ENCODE assay signal across 15 cellular contexts in the genomic region with DNA sequence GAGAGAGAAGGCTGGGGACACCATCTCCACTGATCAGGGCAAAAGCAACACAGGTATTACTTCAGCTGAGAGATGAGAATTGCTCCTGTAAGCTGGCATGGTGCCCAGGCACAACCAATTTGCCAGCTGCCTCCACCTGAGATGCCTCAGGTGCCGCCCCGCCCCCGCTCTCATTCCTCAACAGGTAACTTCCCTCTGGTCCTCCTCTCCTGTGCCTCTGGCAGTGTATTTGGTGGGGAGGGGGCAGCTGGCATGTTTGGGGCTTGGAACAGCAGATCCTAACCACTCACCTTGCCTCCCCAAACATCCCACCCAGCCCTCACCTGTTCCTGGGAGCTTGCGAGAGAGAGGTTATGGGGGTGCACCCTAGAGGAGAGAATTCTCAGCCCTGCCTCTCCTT. TPM values are rescaled to one million over a fixed set of nuclear protein-coding genes. Genes with fewer than 3 reads are reported as not detected.
A peak's percentile ranks its signal among the peaks of the same experiment; 100 is the strongest.
DNase-seq lines count a peak whose midpoint lies in the region; ATAC-seq and TF ChIP-seq lines count a peak whose summit lies in the region.
"Had no signal": no experiment of that assay in that cellular context is flagged by ENCODE, and none has a peak within 500 bp of the region (broad histone marks: within the 10 kb centered on the region; RNA-seq: fewer than 3 reads in every experiment).

No MANE protein-coding gene starts in this region.

- H3K4me1 ChIP-seq in GM23338 (ENCODE audit: insufficient read depth) (peaks cover 49% of the 10 kb centered on the region), neural progenitor cell (peaks cover 20% of the 10 kb centered on the region)
- H3K4me1 ChIP-seq: BE2C had no signal

- H2AFZ ChIP-seq in GM23338 (no peak overlapping the region), neural progenitor cell (replicated peaks) (no peak overlapping the region)

- H3K27ac ChIP-seq in GM23338 (ENCODE audit: low read depth), result peak overlapping the region; percentile 92
- H3K27ac ChIP-seq in neural progenitor cell, result no peak overlapping the region

- in situ Hi-C loops in T47D (cut with HindIII; ENCODE audit: low pct_unique_long_range_greater_than_20kb, low sequenced_read_pairs), result no loop called here

- H3K9me3 Mint-ChIP-seq in GM23338 (peaks cover 23% of the 10 kb centered on the region), neural progenitor cell (peaks cover 9% of the 10 kb centered on the region)
- H3K9me3 Mint-ChIP-seq: central memory CD8-positive, alpha-beta T cell had no signal

- H3K79me2 ChIP-seq in GM23338 (replicated peaks; ENCODE audit: insufficient read depth), result no peaks in the 10 kb centered on the region
- no peaks in the 10 kb centered on the region for H3K79me2 ChIP-seq in neural progenitor cell (ENCODE audit: low read depth)

- no peak for ATAC-seq in GM23338
- ATAC-seq in HG02840 (IDR thresholded peaks at IDR 0.05; ENCODE audit: low FRiP score, unreplicated experiment), result no peak
- no peak for ATAC-seq in GM21737 (IDR thresholded peaks at IDR 0.05; ENCODE audit: unreplicated experiment)
- ATAC-seq: left ventricle myocardium superior had no signal

- H3K27me3 ChIP-seq in GM23338 (ENCODE audit: insufficient read depth), result peaks cover 37% of the 10 kb centered on the region
- peaks cover 23% of the 10 kb centered on the region for H3K27me3 ChIP-seq in neural progenitor cell

- peaks cover 22% of the 10 kb centered on the region for H3F3A ChIP-seq in GM23338 (replicated peaks; ENCODE audit: low read depth)
- H3F3A ChIP-seq in neural progenitor cell (ENCODE audit: low read depth), result peaks cover 49% of the 10 kb centered on the region

- H3K27me3 Mint-ChIP-seq in GM23338 (ENCODE audit: insufficient read depth, low read depth, poor library complexity) (peaks cover 39% of the 10 kb centered on the region), neural progenitor cell (ENCODE audit: insufficient read depth, low read depth) (peaks cover 29% of the 10 kb centered on the region)

- no peak for TF ChIP-seq CTCF in GM23338 (conservative IDR thresholded peaks at IDR 0.05; ENCODE audit: low read depth in 2 of 2)
- no peak for TF ChIP-seq CTCF in neural progenitor cell (IDR thresholded peaks at IDR 0.05)

- DNase-seq in GM23338 (ENCODE audit: low spot score) (peak; percentile 54), NCI-H2107 treated with DMSO at 0.1 percent for 48 hours (lab: John Stamatoyannopoulos, UW; ENCODE audit: unreplicated experiment) (peak; percentile 72), T47D (ENCODE audit: low read depth in 1 of 2, low spot score in 1 of 2) (peak; percentile 75 to 94), neural progenitor cell (ENCODE audit: low spot score) (no peak), NCI-H524 treated with DMSO at 0.1 percent for 48 hours (lab: John Stamatoyannopoulos, UW) (no peak)
- no peak for DNase-seq in activated CD4-positive, alpha-beta T cell treated with anti-CD3 and anti-CD28 coated beads for 1 hour
- DNase-seq: activated CD8-positive, alpha-beta memory T cell treated with anti-CD3 and anti-CD28 coated beads, Interleukin-2, amount 50 U/mL, for 48 hours; BE2C; KBM-7; left ventricle myocardium superior; NCI-H524 had no signal

- H4K20me1 ChIP-seq in GM23338 (replicated peaks; ENCODE audit: insufficient read depth) (no peaks in the 10 kb centered on the region), neural progenitor cell (ENCODE audit: low read depth) (peaks cover 8% of the 10 kb centered on the region)

- H3K9me2 ChIP-seq in GM23338 (ENCODE audit: insufficient read depth), result no peaks in the 10 kb centered on the region

- H3K9ac ChIP-seq in neural progenitor cell, result no peak overlapping the region

- H3K27ac Mint-ChIP-seq in GM23338 (peak overlapping the region; percentile 94), neural progenitor cell (no peak overlapping the region)
- H3K27ac Mint-ChIP-seq: activated naive CD8-positive, alpha-beta T cell had no signal

- H3K36me3 Mint-ChIP-seq in GM23338 (ENCODE audit: low read depth) (peaks cover 16% of the 10 kb centered on the region), neural progenitor cell (peaks cover 2% of the 10 kb centered on the region)

- H3K36me3 ChIP-seq in GM23338 (ENCODE audit: insufficient read depth) (no peaks in the 10 kb centered on the region), neural progenitor cell (no peaks in the 10 kb centered on the region)
- H3K36me3 ChIP-seq: BE2C had no signal

- H3K9me3 ChIP-seq in neural progenitor cell (ENCODE audit: low read depth), result peaks cover 6% of the 10 kb centered on the region
- H3K9me3 ChIP-seq: BE2C had no signal

- peak overlapping the region; percentile 24 for H3K4me3 ChIP-seq in GM23338
- H3K4me3 ChIP-seq in neural progenitor cell, result no peak overlapping the region

- H3K4me3 Mint-ChIP-seq in GM23338, result peak overlapping the region; percentile 52; the same call in 2 of the 3 replicates
- peak overlapping the region; percentile 62 for H3K4me3 Mint-ChIP-seq in neural progenitor cell
- H3K4me3 Mint-ChIP-seq: activated naive CD8-positive, alpha-beta T cell; central memory CD8-positive, alpha-beta T cell had no signal

- peaks cover 41% of the 10 kb centered on the region for H3K4me1 Mint-ChIP-seq in GM23338
- peaks cover 33% of the 10 kb centered on the region for H3K4me1 Mint-ChIP-seq in neural progenitor cell

- peak overlapping the region; percentile 92 for H3K4me2 ChIP-seq in GM23338
- no peak overlapping the region for H3K4me2 ChIP-seq in neural progenitor cell

TF ChIP-seq in GM23338, 12 proteins besides CTCF, POLR2A, EP300 and RAD21:
- TF ChIP-seq ETS1 (IDR thresholded peaks at IDR 0.05) (no peak), ZNF331 (CRISPR knock-in tag; IDR thresholded peaks at IDR 0.05; ENCODE audit: low read depth) (no peak), POLR2AphosphoS5 (IDR thresholded peaks at IDR 0.05; ENCODE audit: low read depth) (no peak), EZH2 (IDR thresholded peaks at IDR 0.05; ENCODE audit: low read depth, unreplicated experiment) (no peak)
- TF ChIP-seq, protein P1, sequence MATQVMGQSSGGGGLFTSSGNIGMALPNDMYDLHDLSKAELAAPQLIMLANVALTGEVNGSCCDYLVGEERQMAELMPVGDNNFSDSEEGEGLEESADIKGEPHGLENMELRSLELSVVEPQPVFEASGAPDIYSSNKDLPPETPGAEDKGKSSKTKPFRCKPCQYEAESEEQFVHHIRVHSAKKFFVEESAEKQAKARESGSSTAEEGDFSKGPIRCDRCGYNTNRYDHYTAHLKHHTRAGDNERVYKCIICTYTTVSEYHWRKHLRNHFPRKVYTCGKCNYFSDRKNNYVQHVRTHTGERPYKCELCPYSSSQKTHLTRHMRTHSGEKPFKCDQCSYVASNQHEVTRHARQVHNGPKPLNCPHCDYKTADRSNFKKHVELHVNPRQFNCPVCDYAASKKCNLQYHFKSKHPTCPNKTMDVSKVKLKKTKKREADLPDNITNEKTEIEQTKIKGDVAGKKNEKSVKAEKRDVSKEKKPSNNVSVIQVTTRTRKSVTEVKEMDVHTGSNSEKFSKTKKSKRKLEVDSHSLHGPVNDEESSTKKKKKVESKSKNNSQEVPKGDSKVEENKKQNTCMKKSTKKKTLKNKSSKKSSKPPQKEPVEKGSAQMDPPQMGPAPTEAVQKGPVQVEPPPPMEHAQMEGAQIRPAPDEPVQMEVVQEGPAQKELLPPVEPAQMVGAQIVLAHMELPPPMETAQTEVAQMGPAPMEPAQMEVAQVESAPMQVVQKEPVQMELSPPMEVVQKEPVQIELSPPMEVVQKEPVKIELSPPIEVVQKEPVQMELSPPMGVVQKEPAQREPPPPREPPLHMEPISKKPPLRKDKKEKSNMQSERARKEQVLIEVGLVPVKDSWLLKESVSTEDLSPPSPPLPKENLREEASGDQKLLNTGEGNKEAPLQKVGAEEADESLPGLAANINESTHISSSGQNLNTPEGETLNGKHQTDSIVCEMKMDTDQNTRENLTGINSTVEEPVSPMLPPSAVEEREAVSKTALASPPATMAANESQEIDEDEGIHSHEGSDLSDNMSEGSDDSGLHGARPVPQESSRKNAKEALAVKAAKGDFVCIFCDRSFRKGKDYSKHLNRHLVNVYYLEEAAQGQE (IDR thresholded peaks at IDR 0.05; ENCODE audit: unreplicated experiment), result no peak

RNA-seq across cellular contexts. Expression of gene SRCIN1, which starts 2.9 kb away (rescaled TPM):
- 1.3 and 2.2 TPM in 2 replicates for total RNA-seq in GM23338 (2014; rRNA removed; shearing (Covaris generic))
- polyA plus RNA-seq in GM23338 (2016; fragmentation: Nextera tagmentation; extraction: Ambion mirVana), result 0.87 TPM in 2 replicates
- 3.8 and 15.6 TPM in 2 replicates for total RNA-seq in neural progenitor cell (ENCODE audit: low replicate concordance)

Comparison
In these comparisons a context has a peak if more than half of its experiments do, and no peak if none do; other contexts are left out.
1. DNase-seq: peak in GM23338 (single experiment), NCI-H2107 treated with DMSO at 0.1 percent for 48 hours (single experiment) and T47D (2 of 2); none in neural progenitor cell (single experiment), NCI-H524 treated with DMSO at 0.1 percent for 48 hours (single experiment) and activated CD4-positive, alpha-beta T cell treated with anti-CD3 and anti-CD28 coated beads for 1 hour (single experiment).